ENCODE assay signal across 8 cellular contexts in the genomic region with DNA sequence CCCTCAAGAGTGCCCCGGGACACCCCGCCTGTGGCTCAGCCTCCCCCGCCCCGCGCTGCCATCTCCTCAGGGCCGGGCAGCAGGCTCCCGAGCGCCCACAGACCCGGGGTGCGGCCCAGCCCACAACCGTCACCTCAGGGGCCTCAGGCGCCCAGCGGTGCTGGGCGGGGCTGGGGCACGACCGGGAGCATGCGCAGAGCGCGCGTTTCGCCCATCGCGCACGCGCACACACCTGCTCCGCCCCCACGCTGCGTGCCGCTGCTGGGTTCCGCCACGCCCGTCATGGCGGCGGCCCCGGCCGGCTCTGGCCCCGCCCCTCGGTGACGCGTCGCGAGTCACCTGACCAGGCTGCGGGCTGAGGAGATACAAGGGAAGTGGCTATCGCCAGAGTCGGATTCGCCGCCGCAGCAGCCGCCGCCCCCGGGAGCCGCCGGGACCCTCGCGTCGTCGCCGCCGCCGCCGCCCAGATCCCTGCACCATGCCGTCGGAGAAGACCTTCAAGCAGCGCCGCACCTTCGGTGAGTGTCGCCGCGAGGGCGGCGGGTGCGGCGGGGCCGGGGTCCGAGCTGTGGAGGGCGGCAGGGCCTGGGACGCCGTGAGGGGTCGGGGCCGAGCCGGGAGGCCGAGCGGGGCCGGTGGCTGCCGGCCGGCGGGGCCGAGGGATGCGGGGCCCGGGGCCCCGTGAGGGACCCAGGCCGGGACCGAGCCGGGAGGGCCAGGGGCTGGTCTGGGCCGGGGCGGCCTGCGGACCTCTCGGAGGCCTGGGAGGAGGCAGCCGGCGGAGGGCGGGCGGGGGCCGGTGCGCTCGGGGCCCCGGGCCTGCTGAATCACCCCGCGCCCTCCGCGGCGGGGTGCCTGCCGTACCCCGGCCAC. TPM values are rescaled to one million over a fixed set of nuclear protein-coding genes. Genes with fewer than 3 reads are reported as not detected.
DNase-seq lines count a peak whose midpoint lies in the region; ATAC-seq and TF ChIP-seq lines count a peak whose summit lies in the region.

TSS of gene MAP1LC3B (plus strand) at position 387 of the 873 bp plus-strand sequence. CDS start at position 479, 92 bp downstream.

- no peaks in the 10 kb centered on the region for H3K36me3 ChIP-seq in adrenal gland (replicated peaks in 1 of 2)
- no peaks in the 10 kb centered on the region for H3K36me3 ChIP-seq in heart left ventricle
- H3K36me3 ChIP-seq in upper lobe of left lung, result no peaks in the 10 kb centered on the region

- intact Hi-C loops in adrenal gland (cut with DNase I) (no loop called here), heart left ventricle (cut with DNase I) (loop anchor here in 8 of 10 donors (1.0 to 10.0 kb wide), 11 partner anchors 75 to 827 kb away; partner anchors contain the start of genes C16orf95 (in 6 of the 8), KLHDC4 (in 5 of the 8) and FOXC2 (in 1 of the 8)), posterior vena cava (cut with DNase I) (no loop called here)

- 0 to 1% (median 1%) methylated on average over 12 to 113 of the region's 113 CpGs for WGBS in adrenal gland, 4 donors
- 0 to 1% (median 0%) methylated on average over 35 to 113 of the region's 113 CpGs for WGBS in heart left ventricle, 4 donors
- WGBS in upper lobe of left lung, 2 donors, result 0% methylated on average over 5 of the region's 113 CpGs; no CpG with 5 or more reads in 1 of the 2 donors

- peak within 1 kb of the TSS; percentile 8 to 91 (median 64) for H3K4me3 ChIP-seq in adrenal gland
- peak within 1 kb of the TSS; percentile 45 to 92 (median 80) for H3K4me3 ChIP-seq in heart left ventricle
- H3K4me3 ChIP-seq in upper lobe of left lung, result peak within 1 kb of the TSS; percentile 61 to 91 (median 78)

- TF ChIP-seq POLR2A in adrenal gland (IDR thresholded peaks at IDR 0.05) (peak; percentile 98 to 100), heart left ventricle (IDR thresholded peaks at IDR 0.05) (peak; percentile 81 to 99), upper lobe of left lung (IDR thresholded peaks at IDR 0.05) (peak; percentile 57 to 100 (median 98))

- DNase-seq in GM13976 (ENCODE audit: low spot score), result peak; percentile 98
- peak; percentile 74 for DNase-seq in NCI-H146 treated with DMSO at 0.1 percent for 48 hours (lab: John Stamatoyannopoulos, UW; ENCODE audit: unreplicated experiment)
- peak; percentile 94 to 99 (median 96) for DNase-seq in T-helper 1 cell
- DNase-seq in adrenal gland, result peak; percentile 95 to 99 (median 97)
- peak; percentile 96 to 99 (median 97) for DNase-seq in heart left ventricle
- peak; percentile 99 for DNase-seq in posterior vena cava (ENCODE audit: low spot score)
- peak; percentile 95 to 100 for DNase-seq in upper lobe of left lung

- peak in 1 of 4 donors; percentile 98 for TF ChIP-seq EP300 in upper lobe of left lung (IDR thresholded peaks at IDR 0.05)

- H3K9me3 ChIP-seq in adrenal gland (replicated peaks in 1 of 3) (no peaks in the 10 kb centered on the region), heart left ventricle (no peaks in the 10 kb centered on the region), upper lobe of left lung (no peaks in the 10 kb centered on the region)

- TF ChIP-seq CTCF in GM13976 (IDR thresholded peaks at IDR 0.05; ENCODE audit: borderline replicate concordance, control extremely low read depth, extremely low read depth, insufficient read depth, missing control alignments), result no peak
- TF ChIP-seq CTCF in adrenal gland (IDR thresholded peaks at IDR 0.05), result no peak
- no peak for TF ChIP-seq CTCF in heart left ventricle (IDR thresholded peaks at IDR 0.05)
- peak in 4 of 6 experiments; percentile 1 to 48 (median 11) for TF ChIP-seq CTCF in upper lobe of left lung (IDR thresholded peaks at IDR 0.05)

- H3K4me1 ChIP-seq in adrenal gland (replicated peaks in 1 of 2) (peaks cover 29 to 48% of the 10 kb centered on the region in 2 donors), heart left ventricle (peaks cover 17 to 61% (median 45%) of the 10 kb centered on the region in 12 donors), upper lobe of left lung (peaks cover 36 to 58% (median 43%) of the 10 kb centered on the region in 4 donors)

- in situ Hi-C loops in GM13976 (cut with MboI; ENCODE audit: low sequenced_read_pairs, unreplicated experiment), result no loop called here

- H3K27ac ChIP-seq in adrenal gland (peak within 1 kb of the TSS; percentile 95 to 100 (median 97)), heart left ventricle (peak within 1 kb of the TSS; percentile 97 to 100 (median 100)), upper lobe of left lung (peak within 1 kb of the TSS; percentile 96 to 100 (median 99))

- ATAC-seq in HG02852 (IDR thresholded peaks at IDR 0.05; ENCODE audit: unreplicated experiment) (peak; percentile 64), heart left ventricle (peak; percentile 75 to 94 (median 88)), upper lobe of left lung (ENCODE audit: low FRiP score in 2 of 2) (peak; percentile 94)

- no peaks in the 10 kb centered on the region for H3K27me3 ChIP-seq in adrenal gland
- H3K27me3 ChIP-seq in heart left ventricle, result no peaks in the 10 kb centered on the region
- no peaks in the 10 kb centered on the region for H3K27me3 ChIP-seq in upper lobe of left lung

RNA-seq across cellular contexts. Expression of gene MAP1LC3B, which starts in this region (rescaled TPM):
- 100 to 1,000 TPM in 1 of 8 donors, 10 to 100 TPM in 7; 45.7 to 116 (median 73.2) TPM for total RNA-seq in adrenal gland
- 100 to 1,000 TPM in 1 of 3 donors, 10 to 100 TPM in 2; 43.3 to 100 (median 50.9) TPM for polyA plus RNA-seq in adrenal gland
- total RNA-seq in heart left ventricle, result 100 to 1,000 TPM in 7 of 9 donors, 10 to 100 TPM in 2; 70.7 to 194 (median 116) TPM
- polyA plus RNA-seq in heart left ventricle, result 100 to 1,000 TPM in 1 of 2 donors, 10 to 100 TPM in 1; 82.4 to 263 TPM
- 10 to 100 TPM; 51.2 to 52.2 TPM for total RNA-seq in posterior vena cava
- 10 to 100 TPM; 32.5 to 64.2 (median 54.2) TPM for total RNA-seq in upper lobe of left lung

Comparison
In these comparisons a context has a peak if more than half of its experiments do, and no peak if none do; other contexts are left out.
1. Peak in every context shown above with its lines: DNase-seq, ATAC-seq, H3K4me3 ChIP-seq and H3K27ac ChIP-seq.
2. CTCF ChIP-seq: peak in upper lobe of left lung (4 of 6); none in GM13976 (single experiment), adrenal gland (0 of 6) and heart left ventricle (0 of 12).
3. intact Hi-C loops: an anchor here in heart left ventricle (1.0 to 10.0 kb wide); none called in adrenal gland and posterior vena cava.